Comparison of ENCODE assay signal across 9 cellular contexts in genomic region chr14:103716899-103717411, GRCh38. TPM values are rescaled to one million over a fixed set of nuclear protein-coding genes. Genes with fewer than 3 reads are reported as not detected.
DNase-seq lines count a peak whose midpoint lies in the region; ATAC-seq and TF ChIP-seq lines count a peak whose summit lies in the region.
"Had no signal": no experiment of that assay in that cellular context is flagged by ENCODE, and none has a peak within 500 bp of the region (broad histone marks: within the 10 kb centered on the region; RNA-seq: fewer than 3 reads in every experiment).

No MANE protein-coding gene starts in this region.

- ATAC-seq in Panc1 (no peak), esophagus mucosa (no peak), HG03159 (IDR thresholded peaks at IDR 0.05; ENCODE audit: unreplicated experiment) (no peak)

- H3K4me1 ChIP-seq in DOHH2 (ENCODE audit: control insufficient read depth, low read length) (peaks cover 30% of the 10 kb centered on the region), Panc1 (ENCODE audit: control insufficient read depth, insufficient read depth, low read length) (peaks cover 12% of the 10 kb centered on the region), prostate gland (replicated peaks) (peaks cover 14% of the 10 kb centered on the region)

- WGBS in prostate gland, result 75% methylated on average over 17 of the region's 17 CpGs

- no TSS peak for BruUV-seq in Panc1 (replicated peaks; lab: Mats Ljungman, UMichigan)

- peaks cover 32% of the 10 kb centered on the region for H3K27me3 Mint-ChIP-seq in endothelial cell (ENCODE audit: unreplicated experiment)

- H3K27me3 ChIP-seq in DOHH2 (ENCODE audit: control insufficient read depth, low read length) (no peaks in the 10 kb centered on the region), Panc1 (ENCODE audit: control insufficient read depth, insufficient read depth, low read length) (no peaks in the 10 kb centered on the region), prostate gland (replicated peaks; ENCODE audit: insufficient read depth) (no peaks in the 10 kb centered on the region)

- in situ Hi-C loops in Panc1 (cut with HindIII; ENCODE audit: low pct_unique_long_range_greater_than_20kb, low sequenced_read_pairs), result no loop called here

- POLR2A ChIA-PET in Panc1 (lab: Charles Lee), result no interaction called here

- TF ChIP-seq CTCF in DOHH2 (IDR thresholded peaks at IDR 0.05; ENCODE audit: low read depth, low read length, poor library complexity, severe bottlenecking) (no peak), Panc1 (IDR thresholded peaks at IDR 0.05) (no peak), endothelial cell (IDR thresholded peaks at IDR 0.05; ENCODE audit: unreplicated experiment) (no peak), prostate gland (IDR thresholded peaks at IDR 0.05) (no peak)

- H3K36me3 Mint-ChIP-seq in endothelial cell (ENCODE audit: low read depth, unreplicated experiment), result peaks cover 15% of the 10 kb centered on the region

- H3K9me3 ChIP-seq in DOHH2 (ENCODE audit: control insufficient read depth, insufficient read depth, low read length) (no peaks in the 10 kb centered on the region), Panc1 (ENCODE audit: control insufficient read depth, insufficient read depth, low read depth, low read length) (no peaks in the 10 kb centered on the region), prostate gland (no peaks in the 10 kb centered on the region)

- H3K4me1 Mint-ChIP-seq in endothelial cell (ENCODE audit: unreplicated experiment), result peaks cover 20% of the 10 kb centered on the region

- peak overlapping the region; percentile 85 for H3K4me2 ChIP-seq in DOHH2 (ENCODE audit: low read length)

- peak overlapping the region; percentile 74 for H3K4me3 ChIP-seq in DOHH2 (ENCODE audit: low read length)
- H3K4me3 ChIP-seq in Panc1 (ENCODE audit: low read depth in 2 of 2, low read length in 2 of 2), result peak overlapping the region; percentile 60 to 63
- peak overlapping the region; percentile 86 to 99 for H3K4me3 ChIP-seq in prostate gland

- peaks cover 5% of the 10 kb centered on the region; the same call in 1 of the 2 replicates for H4K20me1 ChIP-seq in DOHH2 (ENCODE audit: control insufficient read depth, insufficient read depth, low read depth, low read length)

- intact Hi-C loops in Panc1 (cut with micrococcal nuclease; ENCODE audit: unreplicated experiment) (no loop called here), prostate gland (cut with DNase I) (loop anchor here (10.0 kb wide), 1 partner anchor 152 kb away; the partner anchor contains the start of genes BAG5 and COA8)

- H3K4me3 Mint-ChIP-seq in endothelial cell (ENCODE audit: unreplicated experiment), result peak overlapping the region; percentile 91

- DNase-seq in Panc1 (ENCODE audit: low read depth, low spot score), result no peak
- DNase-seq in endothelial cell (ENCODE audit: low spot score), result no peak
- no peak for DNase-seq in prostate gland (ENCODE audit: low spot score)
- DNase-seq in epidermal melanocyte (ENCODE audit: insufficient read length, low spot score), result no peak
- DNase-seq in stimulated activated CD4-positive, alpha-beta T cell treated with anti-CD3 and anti-CD28 coated beads, Interleukin-15, amount 100 ng/mL, for 24 hours, result no peak
- DNase-seq: NCI-H187 treated with DMSO at 0.1 percent for 48 hours had no signal

- no peaks in the 10 kb centered on the region for H3K9me3 Mint-ChIP-seq in endothelial cell (ENCODE audit: unreplicated experiment)

- H3K36me3 ChIP-seq in DOHH2 (ENCODE audit: control insufficient read depth, low read length) (peaks cover 29% of the 10 kb centered on the region), Panc1 (ENCODE audit: control insufficient read depth, insufficient read depth, low read length) (no peaks in the 10 kb centered on the region; the same call in 1 of the 2 replicates), prostate gland (no peaks in the 10 kb centered on the region)

- no peak overlapping the region for H3K27ac Mint-ChIP-seq in endothelial cell (ENCODE audit: unreplicated experiment)

- H3K27ac ChIP-seq in DOHH2 (ENCODE audit: low read depth, low read length), result no peak overlapping the region
- H3K27ac ChIP-seq in Panc1 (ENCODE audit: low read length), result peak overlapping the region; percentile 68
- H3K27ac ChIP-seq in prostate gland, result peak overlapping the region in 1 of 2 donors; percentile 90

- H3K79me2 ChIP-seq in DOHH2 (ENCODE audit: control insufficient read depth, low read length), result peaks cover 87% of the 10 kb centered on the region

- H3F3A ChIP-seq in DOHH2 (ENCODE audit: control insufficient read depth, insufficient read depth), result no peaks in the 10 kb centered on the region

- TF ChIP-seq POLR2A in prostate gland (IDR thresholded peaks at IDR 0.05), result no peak

- CTCF ChIA-PET in Panc1 (lab: Charles Lee), result no interaction called here

- no peaks in the 10 kb centered on the region for H3K9me2 ChIP-seq in DOHH2 (replicated peaks; ENCODE audit: control insufficient read depth, low read length)

RNA-seq across cellular contexts. Expression of gene ZFYVE21, which starts 1.3 kb away (rescaled TPM):
- total RNA-seq in Panc1 (2021; ENCODE audit: unreplicated experiment) (41.8 TPM), endothelial cell (ENCODE audit: unreplicated experiment) (48.1 TPM), prostate gland (100 to 1,000 TPM; 162 to 215 TPM), esophagus mucosa (58.8 TPM)
- polyA plus RNA-seq in Panc1 (2012; ENCODE audit: insufficient read length), result 41.5 TPM

RNA-seq across cellular contexts. Expression of gene XRCC3, which starts 1.7 kb away (rescaled TPM):
- total RNA-seq in Panc1 (2021; ENCODE audit: unreplicated experiment) (36.8 TPM), endothelial cell (ENCODE audit: unreplicated experiment) (10.2 TPM), prostate gland (10 to 100 TPM; 24.7 to 33.2 TPM), esophagus mucosa (11.3 TPM)
- polyA plus RNA-seq in Panc1 (2012; ENCODE audit: insufficient read length), result 17.2 TPM
